In the genomic region with DNA sequence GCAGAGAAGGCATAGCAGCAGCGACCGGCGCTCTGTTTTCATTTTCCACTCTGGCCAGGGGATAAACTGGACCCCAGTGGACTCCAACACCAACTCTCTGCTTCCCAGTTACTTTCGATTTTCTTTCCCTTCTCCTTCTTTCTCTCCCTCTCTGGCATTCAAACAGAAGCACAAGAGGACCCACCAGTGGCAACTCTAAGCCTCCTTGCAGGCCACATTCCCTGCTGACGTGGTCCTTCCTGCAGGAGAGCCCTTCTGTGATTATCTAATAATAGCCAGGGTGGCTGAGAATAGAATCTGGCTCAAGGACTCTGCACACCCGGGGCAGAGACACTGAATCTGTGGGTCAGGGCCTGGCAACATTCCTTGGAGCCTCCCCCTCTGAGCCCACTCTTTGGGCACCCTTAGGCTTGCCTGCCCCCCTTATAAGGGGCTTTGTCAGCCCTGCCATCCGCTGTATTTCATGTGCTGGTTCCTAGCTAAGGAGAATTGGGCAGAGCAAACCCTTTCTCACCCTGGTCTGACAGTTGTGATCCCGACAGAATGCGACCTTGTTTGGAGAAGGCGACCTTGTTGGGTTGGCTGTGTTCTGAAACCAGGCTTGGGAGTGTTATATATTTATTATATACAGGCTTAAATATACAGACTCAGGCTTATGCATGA, we compare ENCODE assay signal across 11 cellular contexts. TPM values are rescaled to one million over a fixed set of nuclear protein-coding genes. Genes with fewer than 3 reads are reported as not detected.
DNase-seq lines count a peak whose midpoint lies in the region; ATAC-seq and TF ChIP-seq lines count a peak whose summit lies in the region.
"Had no signal": no experiment of that assay in that cellular context is flagged by ENCODE, and none has a peak within 500 bp of the region (broad histone marks: within the 10 kb centered on the region; RNA-seq: fewer than 3 reads in every experiment).

No MANE protein-coding gene starts in this region.

- TF ChIP-seq CTCF in activated B cell treated with CpG ODN at 0.5 μM for 24 hours (IDR thresholded peaks at IDR 0.05) (no peak), hepatocyte (IDR thresholded peaks at IDR 0.05; ENCODE audit: poor library complexity) (no peak), smooth muscle cell (IDR thresholded peaks at IDR 0.05; ENCODE audit: borderline replicate concordance, insufficient read depth, poor library complexity, severe bottlenecking) (no peak)

- no peaks in the 10 kb centered on the region for H3F3A ChIP-seq in smooth muscle cell (ENCODE audit: low read depth)

- no peaks in the 10 kb centered on the region for H3K36me3 Mint-ChIP-seq in activated B cell treated with CpG ODN at 0.5 μM for 24 hours (ENCODE audit: low read depth)

- H3K27ac Mint-ChIP-seq in activated B cell treated with CpG ODN at 0.5 μM for 24 hours, result peak overlapping the region; percentile 69

- POLR2A ChIA-PET in activated B cell treated with CpG ODN at 0.5 μM for 24 hours (lab: Charles Lee), result no interaction called here

- H3K9me3 ChIP-seq in hepatocyte (ENCODE audit: low read depth), result no peaks in the 10 kb centered on the region
- H3K9me3 ChIP-seq in smooth muscle cell (replicated peaks; ENCODE audit: low read depth), result no peaks in the 10 kb centered on the region
- H3K9me3 ChIP-seq: mucosa of descending colon had no signal

- H2AFZ ChIP-seq in hepatocyte (no peak overlapping the region), smooth muscle cell (ENCODE audit: low read depth) (no peak overlapping the region)

- H3K9me3 Mint-ChIP-seq in activated B cell treated with CpG ODN at 0.5 μM for 24 hours, result no peaks in the 10 kb centered on the region

- peaks cover 25% of the 10 kb centered on the region for H3K4me1 Mint-ChIP-seq in activated B cell treated with CpG ODN at 0.5 μM for 24 hours

- H3K4me3 ChIP-seq in hepatocyte, result no peak overlapping the region
- H3K4me3 ChIP-seq in smooth muscle cell, result peak overlapping the region; percentile 42
- H3K4me3 ChIP-seq: mucosa of descending colon had no signal

- whole genome bisulfite sequencing in hepatocyte (ENCODE audit: low lambda C conversion rate, missing lambda C conversion rate), result 33% methylated on average over 10 of the region's 10 CpGs
- 27% methylated on average over 10 of the region's 10 CpGs for WGBS in smooth muscle cell (ENCODE audit: low lambda C conversion rate)

- H3K9me2 ChIP-seq in hepatocyte (replicated peaks; ENCODE audit: insufficient read depth), result no peaks in the 10 kb centered on the region

- peaks cover 55% of the 10 kb centered on the region for H3K27me3 Mint-ChIP-seq in activated B cell treated with CpG ODN at 0.5 μM for 24 hours

- DNase-seq in HT1080 (ENCODE audit: low read depth) (peak; percentile 38), activated B cell treated with CpG ODN at 0.5 μM for 24 hours (no peak), hepatocyte (ENCODE audit: low spot score) (no peak), smooth muscle cell (lab: John Stamatoyannopoulos, UW; ENCODE audit: unreplicated experiment) (no peak), NCI-H2171 (lab: John Stamatoyannopoulos, UW) (no peak)
- DNase-seq: activated CD8-positive, alpha-beta memory T cell treated with anti-CD3 and anti-CD28 coated beads, Interleukin-2, amount 50 U/mL, for 4 hours; mucosa of descending colon; NCI-H2081 had no signal

- no peak overlapping the region for H3K9ac ChIP-seq in smooth muscle cell (ENCODE audit: low read depth)

- H3K4me3 Mint-ChIP-seq in activated B cell treated with CpG ODN at 0.5 μM for 24 hours, result peak overlapping the region; percentile 59

- H3K79me2 ChIP-seq in hepatocyte (peaks cover 55% of the 10 kb centered on the region), smooth muscle cell (ENCODE audit: low read depth) (peaks cover 33% of the 10 kb centered on the region)

- intact Hi-C loops in activated B cell treated with CpG ODN at 0.5 μM for 24 hours (cut with micrococcal nuclease), result no loop called here

- H3K36me3 ChIP-seq in hepatocyte (replicated peaks; ENCODE audit: insufficient read depth, low read depth) (no peaks in the 10 kb centered on the region), smooth muscle cell (ENCODE audit: low read depth) (no peaks in the 10 kb centered on the region)

- H3K27ac ChIP-seq in hepatocyte (peak overlapping the region; percentile 97), smooth muscle cell (ENCODE audit: low read depth) (peak overlapping the region; percentile 87)

- peak overlapping the region; percentile 90 for H3K4me2 ChIP-seq in hepatocyte
- peak overlapping the region; percentile 82 for H3K4me2 ChIP-seq in smooth muscle cell

- H4K20me1 ChIP-seq in hepatocyte (ENCODE audit: insufficient read depth, poor library complexity, severe bottlenecking), result no peaks in the 10 kb centered on the region
- no peaks in the 10 kb centered on the region for H4K20me1 ChIP-seq in smooth muscle cell (ENCODE audit: low read depth)

- CTCF ChIA-PET in activated B cell treated with CpG ODN at 0.5 μM for 24 hours (lab: Charles Lee), result no interaction called here

- H3K27me3 ChIP-seq in hepatocyte, result peaks cover 82% of the 10 kb centered on the region
- H3K27me3 ChIP-seq in smooth muscle cell (ENCODE audit: low read depth), result peaks cover 90% of the 10 kb centered on the region

- H3K4me1 ChIP-seq in hepatocyte (ENCODE audit: insufficient read depth), result peaks cover 13% of the 10 kb centered on the region
- peaks cover 6% of the 10 kb centered on the region for H3K4me1 ChIP-seq in smooth muscle cell (ENCODE audit: low read depth)

- ATAC-seq in activated B cell treated with CpG ODN at 0.5 μM for 24 hours (ENCODE audit: low read depth) (no peak), HG02938 (IDR thresholded peaks at IDR 0.05; ENCODE audit: unreplicated experiment) (no peak), HG03342 (IDR thresholded peaks at IDR 0.05; ENCODE audit: unreplicated experiment) (no peak)
- ATAC-seq: mucosa of descending colon had no signal

RNA-seq across cellular contexts. Expression of gene HOXC6, which starts 8.2 kb away (rescaled TPM):
- 1.3 and 2.0 TPM in 2 replicates for total RNA-seq in HT1080 (2014; rRNA removed; shearing (Covaris generic))
- 5.8 and 6.7 TPM in 2 replicates for polyA plus RNA-seq in HT1080 (2015; cell fraction: cytosol; rRNA removed)
- polyA plus RNA-seq in HT1080 (2015; cell fraction: nucleus; rRNA removed), result 10.2 and 10.6 TPM in 2 replicates
- total RNA-seq in activated B cell treated with CpG ODN at 0.5 μM for 24 hours (not detected in 2 replicates), hepatocyte (2.6 and 4.5 TPM in 2 replicates), smooth muscle cell (3.0 and 3.1 TPM in 2 replicates)
- polyA plus RNA-seq in hepatocyte (11.1 and 12.1 TPM in 2 replicates), smooth muscle cell (8.3 and 12.3 TPM in 2 replicates)
- total RNA-seq: bronchial epithelial cell had no signal

RNA-seq across cellular contexts. Expression of gene HOXC8, which starts 11.3 kb away (rescaled TPM):
- 1.9 and 2.9 TPM in 2 replicates for total RNA-seq in HT1080 (2014; rRNA removed; shearing (Covaris generic))
- polyA plus RNA-seq in HT1080 (2015; cell fraction: cytosol; rRNA removed), result 5.6 and 6.3 TPM in 2 replicates
- 3.1 and 3.5 TPM in 2 replicates for polyA plus RNA-seq in HT1080 (2015; cell fraction: nucleus; rRNA removed)
- total RNA-seq in activated B cell treated with CpG ODN at 0.5 μM for 24 hours, result not detected in 2 replicates
- total RNA-seq in hepatocyte, result 1.6 and 2.0 TPM in 2 replicates
- polyA plus RNA-seq in hepatocyte, result 6.4 and 8.5 TPM in 2 replicates
- 1.4 and 1.6 TPM in 2 replicates for total RNA-seq in smooth muscle cell
- 3.8 and 4.4 TPM in 2 replicates for polyA plus RNA-seq in smooth muscle cell
- total RNA-seq: bronchial epithelial cell, mucosa of descending colon had no signal

RNA-seq across cellular contexts. Expression of gene HOXC5, which starts 12.8 kb away (rescaled TPM):
- total RNA-seq in HT1080 (2014; rRNA removed; shearing (Covaris generic)), result 0.70 and 2.3 TPM in 2 replicates
- 2.2 and 2.9 TPM in 2 replicates for polyA plus RNA-seq in HT1080 (2015; cell fraction: cytosol; rRNA removed)
- 0.77 and 1.9 TPM in 2 replicates for polyA plus RNA-seq in HT1080 (2015; cell fraction: nucleus; rRNA removed)
- total RNA-seq in activated B cell treated with CpG ODN at 0.5 μM for 24 hours (not detected in 2 replicates), hepatocyte (0.20 and 0.40 TPM in 2 replicates), smooth muscle cell (1.3 TPM in 1 of 2 replicates, not detected in the other)
- polyA plus RNA-seq in hepatocyte (0.18 and 1.1 TPM in 2 replicates), smooth muscle cell (0.54 TPM in 1 of 2 replicates, not detected in the other)
- total RNA-seq: bronchial epithelial cell, mucosa of descending colon had no signal

RNA-seq across cellular contexts. Expression of gene HOXC9, which starts 20.1 kb away (rescaled TPM):
- 9.7 and 12.2 TPM in 2 replicates for total RNA-seq in HT1080 (2014; rRNA removed; shearing (Covaris generic))
- polyA plus RNA-seq in HT1080 (2015; cell fraction: cytosol; rRNA removed), result 5.6 and 7.5 TPM in 2 replicates
- 6.2 and 6.7 TPM in 2 replicates for polyA plus RNA-seq in HT1080 (2015; cell fraction: nucleus; rRNA removed)
- total RNA-seq in activated B cell treated with CpG ODN at 0.5 μM for 24 hours, result not detected in 2 replicates
- 0.10 and 0.60 TPM in 2 replicates for total RNA-seq in hepatocyte
- 2.7 and 4.1 TPM in 2 replicates for polyA plus RNA-seq in hepatocyte
- 0.54 and 1.2 TPM in 2 replicates for total RNA-seq in smooth muscle cell
- polyA plus RNA-seq in smooth muscle cell, result 2.5 and 2.7 TPM in 2 replicates
- total RNA-seq: bronchial epithelial cell, mucosa of descending colon had no signal

RNA-seq across cellular contexts. Expression of gene HOXC4, which starts 33.6 kb away (rescaled TPM):
- 1.8 and 1.9 TPM in 2 replicates for total RNA-seq in HT1080 (2014; rRNA removed; shearing (Covaris generic))
- polyA plus RNA-seq in HT1080 (2015; cell fraction: cytosol; rRNA removed), result 2.4 and 2.6 TPM in 2 replicates
- polyA plus RNA-seq in HT1080 (2015; cell fraction: nucleus; rRNA removed), result 2.4 and 3.3 TPM in 2 replicates
- total RNA-seq in activated B cell treated with CpG ODN at 0.5 μM for 24 hours, result 4.3 and 4.8 TPM in 2 replicates
- 1.5 and 2.1 TPM in 2 replicates for total RNA-seq in hepatocyte
- polyA plus RNA-seq in hepatocyte, result 4.4 and 4.8 TPM in 2 replicates
- total RNA-seq in smooth muscle cell, result 0.49 TPM in 2 replicates
- 1.2 and 1.9 TPM in 2 replicates for polyA plus RNA-seq in smooth muscle cell
- total RNA-seq: bronchial epithelial cell had no signal
